ENCODE assay signal across 19 cellular contexts in genomic region chr4:185672618-185673017, GRCh38.
DNase-seq lines count a peak whose midpoint lies in the region; ATAC-seq and TF ChIP-seq lines count a peak whose summit lies in the region.
"Had no signal": no experiment of that assay in that cellular context is flagged by ENCODE, and none has a peak within 500 bp of the region (broad histone marks: within the 10 kb centered on the region; RNA-seq: fewer than 3 reads in every experiment).

No MANE protein-coding gene starts in this region.

- ATAC-seq in HG03280 (IDR thresholded peaks at IDR 0.05; ENCODE audit: unreplicated experiment) (no peak), GM19395 (IDR thresholded peaks at IDR 0.05; ENCODE audit: unreplicated experiment) (no peak)
- ATAC-seq: A549; CD8-positive, alpha-beta T cell; GM23338; HCT116; K562 had no signal

- TF ChIP-seq CTCF in retinal pigment epithelial cell (conservative IDR thresholded peaks at IDR 0.05; ENCODE audit: low read depth, low read length) (no peak), adrenal gland (IDR thresholded peaks at IDR 0.05) (no peak)

- H3K9me3 ChIP-seq in adipocyte (ENCODE audit: control insufficient read depth, low read length) (no peaks in the 10 kb centered on the region), adrenal gland (replicated peaks in 1 of 3) (no peaks in the 10 kb centered on the region)
- H3K9me3 ChIP-seq: A549, Peyer's patch had no signal

- DNase-seq in AG08395 (ENCODE audit: low spot score) (peak; percentile 9), adipocyte (ENCODE audit: low read depth) (peak; percentile 7), fibroblast of peridontal ligament (ENCODE audit: extremely low read depth) (peak; percentile 28), retinal pigment epithelial cell (ENCODE audit: low read depth) (peak; percentile 49), adrenal gland (no peak)
- DNase-seq: Calu3; CD8-positive, alpha-beta T cell; NCI-H1105; NCI-H2081; NCI-H446; NCI-H69; Peyer's patch had no signal

- H3K4me1 ChIP-seq in adipocyte (ENCODE audit: control insufficient read depth, insufficient read depth, low read length) (peaks cover 23% of the 10 kb centered on the region), adrenal gland (replicated peaks in 1 of 2) (peaks cover 11 to 16% of the 10 kb centered on the region in 2 donors)
- H3K4me1 ChIP-seq: A549; BLaER1 treated with 17β-estradiol and CSF1 and Interleukin-3, amounts not matched to agents 10 nM and 100 nM; Peyer's patch had no signal

- intact Hi-C loops in adrenal gland (cut with DNase I): no loop called here

- no peak for TF ChIP-seq POLR2A in adrenal gland (IDR thresholded peaks at IDR 0.05)

- H3K27ac ChIP-seq in adrenal gland: no peak overlapping the region
- H3K27ac ChIP-seq: A549; BLaER1 treated with 17β-estradiol and CSF1 and Interleukin-3, amounts not matched to agents 10 nM and 100 nM; Peyer's patch had no signal

- H3K4me3 ChIP-seq in adipocyte (ENCODE audit: low read length) (no peak overlapping the region), retinal pigment epithelial cell (ENCODE audit: low read length) (no peak overlapping the region), adrenal gland (no peak overlapping the region)
- H3K4me3 ChIP-seq: A549; BLaER1 treated with 17β-estradiol and CSF1 and Interleukin-3, amounts not matched to agents 10 nM and 100 nM; GM23338; K562; Peyer's patch had no signal

- H3K27me3 ChIP-seq in adipocyte (replicated peaks; ENCODE audit: control insufficient read depth, insufficient read depth, low read length) (no peaks in the 10 kb centered on the region), adrenal gland (no peaks in the 10 kb centered on the region)
- H3K27me3 ChIP-seq: BLaER1 treated with 17β-estradiol and CSF1 and Interleukin-3, amounts not matched to agents 10 nM and 100 nM; Peyer's patch had no signal

- no peaks in the 10 kb centered on the region for H3K36me3 ChIP-seq in adipocyte (ENCODE audit: control insufficient read depth, insufficient read depth, low read length, severe bottlenecking)
- H3K36me3 ChIP-seq in adrenal gland (replicated peaks in 1 of 2): peaks cover 0 to 7% of the 10 kb centered on the region in 2 donors
- H3K36me3 ChIP-seq: BLaER1 treated with 17β-estradiol and CSF1 and Interleukin-3, amounts not matched to agents 10 nM and 100 nM; Peyer's patch had no signal

- no peak overlapping the region for H3K9ac ChIP-seq in adipocyte (ENCODE audit: low read length)
- H3K9ac ChIP-seq: BLaER1 treated with 17β-estradiol and CSF1 and Interleukin-3, amounts not matched to agents 10 nM and 100 nM had no signal

- 42 to 59% (median 46%) methylated on average over 4 of the region's 4 CpGs for WGBS in adrenal gland, 4 donors

Comparison
In these comparisons a context has a peak if more than half of its experiments do, and no peak if none do; other contexts are left out.
1. DNase-seq: peak in AG08395 (single experiment), adipocyte (single experiment), fibroblast of peridontal ligament (single experiment) and retinal pigment epithelial cell (single experiment); none in adrenal gland (0 of 7).